ENCODE assay signal across 8 cellular contexts in the genomic region with DNA sequence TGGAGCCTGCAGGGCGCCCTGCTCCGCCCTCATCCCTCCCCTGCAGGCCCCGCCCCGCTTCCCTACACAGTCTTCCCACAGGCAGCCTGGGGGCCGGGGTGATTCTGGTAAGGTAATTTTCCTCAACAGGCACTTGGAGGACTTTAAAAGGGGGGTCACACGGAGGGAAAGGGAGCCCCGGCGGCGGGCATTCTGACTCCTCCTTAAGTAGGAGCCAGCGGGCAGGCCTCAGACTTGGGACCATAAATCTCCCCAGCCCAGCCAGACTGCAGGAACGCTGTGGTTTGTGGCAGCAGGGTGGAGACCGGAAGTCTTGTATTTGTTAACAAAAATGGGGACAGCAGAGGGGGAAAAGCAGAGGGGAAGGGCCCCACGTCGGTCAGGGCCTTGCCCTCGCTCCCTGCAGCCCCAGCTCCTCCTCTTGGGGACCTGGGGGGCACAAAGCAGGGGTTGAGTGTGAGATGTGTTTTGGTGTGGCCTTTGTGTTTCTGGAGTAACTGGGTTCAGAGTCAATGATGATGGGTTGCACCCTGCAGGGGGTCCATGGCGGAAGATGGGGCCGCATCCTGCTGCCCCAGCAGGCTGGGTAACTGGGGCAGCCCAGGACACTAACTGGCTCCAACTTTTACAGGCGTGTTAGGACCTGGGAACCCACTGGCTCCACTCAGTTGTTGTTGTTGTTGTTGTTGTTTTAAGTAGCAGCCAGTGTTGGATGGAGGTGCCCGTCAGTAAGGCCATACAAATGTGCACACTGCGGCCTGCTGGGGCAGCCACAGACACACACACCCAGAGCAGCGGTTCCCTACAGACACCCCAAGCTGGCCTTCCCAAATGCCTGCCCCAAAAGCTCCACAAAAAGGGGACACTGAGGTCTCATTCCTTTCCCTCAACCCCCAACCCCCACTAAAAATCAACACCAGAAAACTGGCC. TPM values are rescaled to one million over a fixed set of nuclear protein-coding genes. Genes with fewer than 3 reads are reported as not detected.
A peak's percentile ranks its signal among the peaks of the same experiment; 100 is the strongest.
DNase-seq lines count a peak whose midpoint lies in the region; ATAC-seq and TF ChIP-seq lines count a peak whose summit lies in the region.

No MANE protein-coding gene starts in this region.

- peak overlapping the region; percentile 85 for H3K27ac ChIP-seq in caudate nucleus (ENCODE audit: low read depth, low read length)
- H3K27ac ChIP-seq in liver (ENCODE audit: low read depth in 1 of 2, low read length in 2 of 2) = peak overlapping the region; percentile 19 to 25
- H3K27ac ChIP-seq in thyroid gland = peak overlapping the region in 2 of 3 donors; percentile 51 to 61

- DNase-seq in GDM1 (lab: John Stamatoyannopoulos, UW) (peak; percentile 55), NOMO-1 (lab: John Stamatoyannopoulos, UW; ENCODE audit: unreplicated experiment in 2 of 2) (peak; percentile 85 to 87), caudate nucleus (lab: John Stamatoyannopoulos, UW) (peak in 35 of 61 donors; percentile 19 to 86 (median 51)), thyroid gland (no peak), NCI-H345 treated with DMSO at 0.1 percent for 48 hours (lab: John Stamatoyannopoulos, UW; ENCODE audit: unreplicated experiment) (no peak)

- no peak for TF ChIP-seq POLR2A in thyroid gland (IDR thresholded peaks at IDR 0.05)

- no peaks in the 10 kb centered on the region for H3K27me3 ChIP-seq in liver (ENCODE audit: control insufficient read depth in 4 of 4, insufficient read depth in 4 of 4, low read length in 3 of 4)
- H3K27me3 ChIP-seq in thyroid gland = no peaks in the 10 kb centered on the region

- no peak for ATAC-seq in HG03280 (IDR thresholded peaks at IDR 0.05; ENCODE audit: unreplicated experiment)
- ATAC-seq in GM19328 (IDR thresholded peaks at IDR 0.05; ENCODE audit: unreplicated experiment) = no peak

- peaks cover 5 to 15% (median 7%) of the 10 kb centered on the region in 4 donors for H3K36me3 ChIP-seq in liver (ENCODE audit: control insufficient read depth in 4 of 4, insufficient read depth in 3 of 4, low read depth in 1 of 4, low read length in 3 of 4)
- peaks cover 11 to 13% of the 10 kb centered on the region in 2 donors for H3K36me3 ChIP-seq in thyroid gland

- TF ChIP-seq RAD21 in liver (IDR thresholded peaks at IDR 0.05) = no peak

- intact Hi-C loops in thyroid gland (cut with DNase I) = no loop called here

- no peaks in the 10 kb centered on the region for H3K9me3 ChIP-seq in liver (ENCODE audit: control insufficient read depth in 4 of 4, low read length in 3 of 4)
- H3K9me3 ChIP-seq in thyroid gland = no peaks in the 10 kb centered on the region

- no peak overlapping the region for H3K4me3 ChIP-seq in liver (ENCODE audit: low read depth in 1 of 3, low read length in 3 of 3)
- no peak overlapping the region for H3K4me3 ChIP-seq in thyroid gland (replicated peaks in 1 of 3)

- TF ChIP-seq CTCF in liver (IDR thresholded peaks at IDR 0.05; ENCODE audit: low read depth, low read length, missing input control) (no peak), thyroid gland (IDR thresholded peaks at IDR 0.05) (no peak)

- WGBS in liver = 58% methylated on average over 21 of the region's 21 CpGs
- whole genome bisulfite sequencing in thyroid gland, 2 donors = 71 to 77% methylated on average over 18 to 21 of the region's 21 CpGs

- no peak overlapping the region for H3K9ac ChIP-seq in liver (ENCODE audit: low read depth in 1 of 2, low read length in 2 of 2)

- H3K4me1 ChIP-seq in liver (ENCODE audit: control insufficient read depth in 4 of 4, insufficient read depth in 4 of 4, low read length in 3 of 4) (peaks cover 16 to 65% (median 43%) of the 10 kb centered on the region in 4 donors), thyroid gland (peaks cover 29 to 71% of the 10 kb centered on the region in 2 donors)

TF ChIP-seq in liver, 16 proteins besides CTCF, POLR2A, EP300 and RAD21:
- TF ChIP-seq, protein P1, sequence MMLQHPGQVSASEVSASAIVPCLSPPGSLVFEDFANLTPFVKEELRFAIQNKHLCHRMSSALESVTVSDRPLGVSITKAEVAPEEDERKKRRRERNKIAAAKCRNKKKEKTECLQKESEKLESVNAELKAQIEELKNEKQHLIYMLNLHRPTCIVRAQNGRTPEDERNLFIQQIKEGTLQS (IDR thresholded peaks at IDR 0.05) = no peak
- TF ChIP-seq HNF4A (conservative IDR thresholded peaks at IDR 0.05) (no peak), EGR1 (IDR thresholded peaks at IDR 0.05; ENCODE audit: low read depth in 2 of 2) (no peak), HNF4G (IDR thresholded peaks at IDR 0.05) (no peak), FOXA2 (IDR thresholded peaks at IDR 0.05) (no peak), FOXA1 (IDR thresholded peaks at IDR 0.05) (no peak), NR2F2 (IDR thresholded peaks at IDR 0.05) (no peak)
- TF ChIP-seq, protein P2, sequence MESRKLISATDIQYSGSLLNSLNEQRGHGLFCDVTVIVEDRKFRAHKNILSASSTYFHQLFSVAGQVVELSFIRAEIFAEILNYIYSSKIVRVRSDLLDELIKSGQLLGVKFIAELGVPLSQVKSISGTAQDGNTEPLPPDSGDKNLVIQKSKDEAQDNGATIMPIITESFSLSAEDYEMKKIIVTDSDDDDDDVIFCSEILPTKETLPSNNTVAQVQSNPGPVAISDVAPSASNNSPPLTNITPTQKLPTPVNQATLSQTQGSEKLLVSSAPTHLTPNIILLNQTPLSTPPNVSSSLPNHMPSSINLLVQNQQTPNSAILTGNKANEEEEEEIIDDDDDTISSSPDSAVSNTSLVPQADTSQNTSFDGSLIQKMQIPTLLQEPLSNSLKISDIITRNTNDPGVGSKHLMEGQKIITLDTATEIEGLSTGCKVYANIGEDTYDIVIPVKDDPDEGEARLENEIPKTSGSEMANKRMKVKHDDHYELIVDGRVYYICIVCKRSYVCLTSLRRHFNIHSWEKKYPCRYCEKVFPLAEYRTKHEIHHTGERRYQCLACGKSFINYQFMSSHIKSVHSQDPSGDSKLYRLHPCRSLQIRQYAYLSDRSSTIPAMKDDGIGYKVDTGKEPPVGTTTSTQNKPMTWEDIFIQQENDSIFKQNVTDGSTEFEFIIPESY (IDR thresholded peaks at IDR 0.05) = no peak
- TF ChIP-seq, protein P3, sequence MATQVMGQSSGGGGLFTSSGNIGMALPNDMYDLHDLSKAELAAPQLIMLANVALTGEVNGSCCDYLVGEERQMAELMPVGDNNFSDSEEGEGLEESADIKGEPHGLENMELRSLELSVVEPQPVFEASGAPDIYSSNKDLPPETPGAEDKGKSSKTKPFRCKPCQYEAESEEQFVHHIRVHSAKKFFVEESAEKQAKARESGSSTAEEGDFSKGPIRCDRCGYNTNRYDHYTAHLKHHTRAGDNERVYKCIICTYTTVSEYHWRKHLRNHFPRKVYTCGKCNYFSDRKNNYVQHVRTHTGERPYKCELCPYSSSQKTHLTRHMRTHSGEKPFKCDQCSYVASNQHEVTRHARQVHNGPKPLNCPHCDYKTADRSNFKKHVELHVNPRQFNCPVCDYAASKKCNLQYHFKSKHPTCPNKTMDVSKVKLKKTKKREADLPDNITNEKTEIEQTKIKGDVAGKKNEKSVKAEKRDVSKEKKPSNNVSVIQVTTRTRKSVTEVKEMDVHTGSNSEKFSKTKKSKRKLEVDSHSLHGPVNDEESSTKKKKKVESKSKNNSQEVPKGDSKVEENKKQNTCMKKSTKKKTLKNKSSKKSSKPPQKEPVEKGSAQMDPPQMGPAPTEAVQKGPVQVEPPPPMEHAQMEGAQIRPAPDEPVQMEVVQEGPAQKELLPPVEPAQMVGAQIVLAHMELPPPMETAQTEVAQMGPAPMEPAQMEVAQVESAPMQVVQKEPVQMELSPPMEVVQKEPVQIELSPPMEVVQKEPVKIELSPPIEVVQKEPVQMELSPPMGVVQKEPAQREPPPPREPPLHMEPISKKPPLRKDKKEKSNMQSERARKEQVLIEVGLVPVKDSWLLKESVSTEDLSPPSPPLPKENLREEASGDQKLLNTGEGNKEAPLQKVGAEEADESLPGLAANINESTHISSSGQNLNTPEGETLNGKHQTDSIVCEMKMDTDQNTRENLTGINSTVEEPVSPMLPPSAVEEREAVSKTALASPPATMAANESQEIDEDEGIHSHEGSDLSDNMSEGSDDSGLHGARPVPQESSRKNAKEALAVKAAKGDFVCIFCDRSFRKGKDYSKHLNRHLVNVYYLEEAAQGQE (IDR thresholded peaks at IDR 0.05) = no peak
TF ChIP-seq in liver: peak in this region for 0.

RNA-seq across cellular contexts. Expression of a gene that starts 27.7 kb away (rescaled TPM):
- total RNA-seq in liver = 10 to 100 TPM in 1 of 2 donors, 1 to 10 TPM in 1; 9.4 to 11.8 TPM
- polyA plus RNA-seq in liver = 10 to 100 TPM in 1 of 2 donors, 1 to 10 TPM in 1; 3.2 to 10.7 TPM
- total RNA-seq in thyroid gland = 10 to 100 TPM; 40.1 to 69.3 (median 59.2) TPM

Comparison
In these comparisons a context has a peak if more than half of its experiments do, and no peak if none do; other contexts are left out.
1. DNase-seq: peak in GDM1 (single experiment), NOMO-1 (2 of 2) and caudate nucleus (35 of 61); none in thyroid gland (0 of 2) and NCI-H345 treated with DMSO at 0.1 percent for 48 hours (single experiment).
2. H3K27ac ChIP-seq: peak in every context shown above with its lines; median percentile 85 in caudate nucleus; 56 in thyroid gland; 22 in liver.